Comparison of ENCODE assay signal across 14 cellular contexts in the genomic region with DNA sequence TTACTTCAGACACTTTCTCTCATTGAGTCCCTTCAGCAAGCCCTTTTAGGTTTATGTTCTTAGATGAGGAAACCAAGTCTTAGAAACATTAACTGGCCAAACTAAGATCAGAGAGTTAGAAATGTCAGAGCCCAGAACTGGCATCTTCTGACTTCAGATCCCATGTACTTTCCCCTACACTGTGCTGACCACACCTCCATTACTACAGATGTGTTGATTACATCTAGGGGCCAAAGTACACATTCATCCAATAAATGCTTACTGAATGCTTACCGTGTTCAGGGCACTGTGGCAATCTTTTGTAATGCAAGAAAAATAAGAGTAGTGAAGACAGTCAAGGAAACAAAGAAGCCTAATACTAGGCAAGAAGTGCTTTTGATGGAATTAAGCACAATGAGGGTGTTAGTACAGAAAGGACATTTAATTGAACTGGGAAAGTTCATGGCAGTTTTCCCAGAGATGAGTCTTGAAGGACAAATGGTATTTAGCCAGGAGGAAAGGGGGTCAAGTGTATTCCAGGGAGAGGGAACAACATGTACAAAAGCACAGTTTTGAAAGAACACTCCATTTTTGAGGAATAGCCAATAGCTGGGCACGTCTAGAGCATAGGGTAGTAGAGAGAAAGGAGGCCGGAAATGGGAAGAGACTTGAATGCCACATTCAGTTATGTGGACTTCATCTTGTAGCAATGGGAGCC.
A peak's percentile ranks its signal among the peaks of the same experiment; 100 is the strongest.
DNase-seq lines count a peak whose midpoint lies in the region; ATAC-seq and TF ChIP-seq lines count a peak whose summit lies in the region.
"Had no signal": no experiment of that assay in that cellular context is flagged by ENCODE, and none has a peak within 500 bp of the region (broad histone marks: within the 10 kb centered on the region; RNA-seq: fewer than 3 reads in every experiment).

No MANE protein-coding gene starts in this region.

- H3K27me3 ChIP-seq in skeletal muscle satellite cell (ENCODE audit: control insufficient read depth, insufficient read depth, low read length) (no peaks in the 10 kb centered on the region), endodermal cell (ENCODE audit: control insufficient read depth, insufficient read depth, low read length, poor library complexity, severe bottlenecking) (no peaks in the 10 kb centered on the region)

- no peak overlapping the region for H3K4me2 ChIP-seq in skeletal muscle satellite cell (ENCODE audit: low read length)

- no peaks in the 10 kb centered on the region for H3K36me3 Mint-ChIP-seq in endodermal cell (ENCODE audit: low read depth)
- H3K36me3 Mint-ChIP-seq: memory B cell had no signal

- peaks cover 14% of the 10 kb centered on the region for H3K4me1 Mint-ChIP-seq in endodermal cell

- H3K27me3 Mint-ChIP-seq in endodermal cell (ENCODE audit: insufficient read depth) = peaks cover 2% of the 10 kb centered on the region

- 91 to 96% methylated on average over 3 of the region's 3 CpGs for WGBS in endodermal cell (ENCODE audit: insufficient coverage in 1 of 2, insufficient read length in 1 of 2), 2 experiments

- DNase-seq in HT-29 (ENCODE audit: low spot score) = peak; percentile 69
- peak; percentile 28 for DNase-seq in cerebellar cortex (ENCODE audit: low spot score)
- no peak for DNase-seq in left lobe of liver (ENCODE audit: low spot score)
- DNase-seq in endodermal cell = no peak
- DNase-seq in activated gamma-delta T cell (lab: John Stamatoyannopoulos, UW) = no peak
- no peak for DNase-seq in NCI-H1092 treated with DMSO at 0.1 percent for 48 hours (lab: John Stamatoyannopoulos, UW)
- no peak for DNase-seq in MV-4-11 (lab: John Stamatoyannopoulos, UW)
- DNase-seq: activated naive CD4-positive, alpha-beta T cell treated with Interleukin-2 at 50 U/mL for 16 hours; AML-193; caudate nucleus; WERI-Rb-1 had no signal

- H3K9me3 Mint-ChIP-seq in endodermal cell = no peaks in the 10 kb centered on the region
- H3K9me3 Mint-ChIP-seq: memory B cell had no signal

- TF ChIP-seq CTCF in endodermal cell (conservative IDR thresholded peaks at IDR 0.05) = no peak

- peak; percentile 33 for ATAC-seq in left lobe of liver

- H3K4me3 ChIP-seq in skeletal muscle satellite cell (ENCODE audit: low read length) (no peak overlapping the region), endodermal cell (ENCODE audit: low read length) (no peak overlapping the region)
- H3K4me3 ChIP-seq: SK-N-MC had no signal

- H3K27ac Mint-ChIP-seq in endodermal cell = no peak overlapping the region
- H3K27ac Mint-ChIP-seq: memory B cell had no signal

- H3K4me3 Mint-ChIP-seq in endodermal cell = no peak overlapping the region
- H3K4me3 Mint-ChIP-seq: memory B cell had no signal

- no peak overlapping the region for H3K27ac ChIP-seq in endodermal cell (ENCODE audit: low read depth, low read length)
- H3K27ac ChIP-seq: SK-N-MC, WERI-Rb-1 had no signal

- H3K4me1 ChIP-seq in skeletal muscle satellite cell (ENCODE audit: control insufficient read depth, insufficient read depth, low read length) (peaks cover 30% of the 10 kb centered on the region), endodermal cell (ENCODE audit: control insufficient read depth, insufficient read depth, low read length) (peaks cover 6% of the 10 kb centered on the region)

- H3K9me3 ChIP-seq in skeletal muscle satellite cell (replicated peaks; ENCODE audit: low read length) = no peaks in the 10 kb centered on the region
- H3K9me3 ChIP-seq in endodermal cell (ENCODE audit: control insufficient read depth, low read length) = no peaks in the 10 kb centered on the region

- H3K36me3 ChIP-seq in skeletal muscle satellite cell (ENCODE audit: insufficient read depth, low read length) = no peaks in the 10 kb centered on the region
- H3K36me3 ChIP-seq in endodermal cell (ENCODE audit: control insufficient read depth, insufficient read depth, low read length) = no peaks in the 10 kb centered on the region
- H3K36me3 ChIP-seq: WERI-Rb-1 had no signal

- H3K9ac ChIP-seq in skeletal muscle satellite cell (ENCODE audit: low read depth, low read length) (peak overlapping the region; percentile 0), endodermal cell (ENCODE audit: extremely low read depth, low read length, poor library complexity, severe bottlenecking) (no peak overlapping the region)

Comparison
In these comparisons a context has a peak if more than half of its experiments do, and no peak if none do; other contexts are left out.
1. DNase-seq: peak in HT-29 (single experiment) and cerebellar cortex (single experiment); none in left lobe of liver (single experiment), endodermal cell (single experiment), activated gamma-delta T cell (single experiment), NCI-H1092 treated with DMSO at 0.1 percent for 48 hours (single experiment) and MV-4-11 (single experiment).